20 cellular contexts compared by ENCODE assay signal in genomic region chr5:39980056-39980455, GRCh38.
"Had no signal": no experiment of that assay in that cellular context is flagged by ENCODE, and none has a peak within 500 bp of the region (broad histone marks: within the 10 kb centered on the region; RNA-seq: fewer than 3 reads in every experiment).

No MANE protein-coding gene starts in this region.

- H3K27me3 ChIP-seq: adrenal gland, neutrophil, pancreas, right lobe of liver, spleen, thyroid gland had no signal

- H3K4me1 ChIP-seq: adrenal gland, pancreas, right lobe of liver, spleen, thyroid gland had no signal

- FAIRE-seq: endometrium, islet of Langerhans, pancreas, TTC549 had no signal

- H3K9me3 ChIP-seq: adrenal gland, neutrophil, pancreas, right lobe of liver, spleen, thyroid gland had no signal

- H3K27ac ChIP-seq: adrenal gland, coronary artery, neutrophil, pancreas, right lobe of liver, spleen, thyroid gland had no signal

- ATAC-seq: activated CD4-positive, alpha-beta T cell treated with anti-CD3 and anti-CD28 coated beads for 36 hours; activated naive CD4-positive, alpha-beta T cell treated with anti-CD3 and anti-CD28 coated beads, Interleukin-2, amount 50 U/mL, for 72 hours; left cardiac atrium; natural killer cell treated with Interleukin-12 subunit alpha and Interleukin-12 subunit beta and Interleukin-15 and Interleukin-18, amount 100 ng/mL, for 72 hours; pancreas; right lobe of liver had no signal

- H3K36me3 ChIP-seq: adrenal gland, neutrophil, pancreas, right lobe of liver, spleen, thyroid gland had no signal

- H3K4me3 ChIP-seq: adrenal gland, coronary artery, pancreas, right lobe of liver, spleen, thyroid gland had no signal

- DNase-seq: activated CD4-positive, alpha-beta memory T cell treated with anti-CD3 and anti-CD28 coated beads for 36 hours; activated CD4-positive, alpha-beta T cell treated with anti-CD3 and anti-CD28 coated beads for 36 hours; activated gamma-delta T cell treated with Interleukin-2 at 50 U/mL for 16 hours; activated T-cell treated with anti-CD3 and anti-CD28 coated beads for 4 hours; adrenal gland; central memory CD4-positive, alpha-beta T cell; left cardiac atrium; pancreas; right lobe of liver; spleen; stimulated activated CD8-positive, alpha-beta memory T cell treated with anti-CD3 and anti-CD28 coated beads, Interleukin-4, amount 100 ng/mL, for 48 hours; stimulated activated naive CD4-positive, alpha-beta T cell; thyroid gland had no signal
